In genomic region chr12:60072911-60073310, GRCh38 we compare ENCODE assay signal across 21 cellular contexts.
A peak's percentile ranks its signal among the peaks of the same experiment; 100 is the strongest.
DNase-seq lines count a peak whose midpoint lies in the region; ATAC-seq and TF ChIP-seq lines count a peak whose summit lies in the region.
"Had no signal": no experiment of that assay in that cellular context is flagged by ENCODE, and none has a peak within 500 bp of the region (broad histone marks: within the 10 kb centered on the region; RNA-seq: fewer than 3 reads in every experiment).

No MANE protein-coding gene starts in this region.

- in situ Hi-C loops in astrocyte of the spinal cord (cut with HindIII; ENCODE audit: low sequenced_read_pairs) = no loop called here

- H3K4me1 Mint-ChIP-seq in HFFc6 (ENCODE audit: low read depth) = peaks cover 36% of the 10 kb centered on the region
- H3K4me1 Mint-ChIP-seq in activated CD4-positive, alpha-beta memory T cell treated with anti-CD3 and anti-CD28 coated beads, Interleukin-2, amount 10 ng/mL, durations not matched to agents 7 days and 5 days = no peaks in the 10 kb centered on the region
- H3K4me1 Mint-ChIP-seq: naive B cell; stimulated activated effector memory CD8-positive, alpha-beta T cell treated with anti-CD3 and anti-CD28 coated beads, Interleukin-12 subunit alpha, Interleukin-12 subunit beta, amount 100 ng/mL, for 72 hours had no signal

- peak overlapping the region; percentile 17; the same call in 1 of the 2 replicates for H3K27ac Mint-ChIP-seq in HFFc6
- no peak overlapping the region for H3K27ac Mint-ChIP-seq in activated CD4-positive, alpha-beta memory T cell treated with anti-CD3 and anti-CD28 coated beads, Interleukin-2, amount 10 ng/mL, durations not matched to agents 7 days and 5 days
- H3K27ac Mint-ChIP-seq: CD4-positive, alpha-beta T cell; naive B cell; stimulated activated effector memory CD8-positive, alpha-beta T cell treated with anti-CD3 and anti-CD28 coated beads, Interleukin-12 subunit alpha, Interleukin-12 subunit beta, amount 100 ng/mL, for 72 hours; T-helper 2 cell treated with Interferon-gamma antibody and Interleukin-4, amounts not matched to agents 5 μg/mL and 100 μg/mL, for 36 hours had no signal

- CTCF ChIA-PET in activated CD4-positive, alpha-beta memory T cell treated with anti-CD3 and anti-CD28 coated beads, Interleukin-2, amount 10 ng/mL, durations not matched to agents 7 days and 5 days (lab: Charles Lee) = no interaction called here

- ATAC-seq in GM18907 (IDR thresholded peaks at IDR 0.05; ENCODE audit: unreplicated experiment) (no peak), HG03135 (IDR thresholded peaks at IDR 0.05; ENCODE audit: unreplicated experiment) (no peak)
- ATAC-seq: esophagus mucosa; left ventricle myocardium superior; stimulated activated effector memory CD8-positive, alpha-beta T cell treated with anti-CD3 and anti-CD28 coated beads, Interleukin-12 subunit alpha, Interleukin-12 subunit beta, amount 100 ng/mL, for 72 hours had no signal

- no peak overlapping the region for H3K4me3 ChIP-seq in astrocyte of the spinal cord (ENCODE audit: low read depth, low read length)
- H3K4me3 ChIP-seq: coronary artery, transverse colon had no signal

- no peaks in the 10 kb centered on the region for H3K36me3 Mint-ChIP-seq in HFFc6 (ENCODE audit: low read depth)
- no peaks in the 10 kb centered on the region for H3K36me3 Mint-ChIP-seq in activated CD4-positive, alpha-beta memory T cell treated with anti-CD3 and anti-CD28 coated beads, Interleukin-2, amount 10 ng/mL, durations not matched to agents 7 days and 5 days (ENCODE audit: low read depth)
- H3K36me3 Mint-ChIP-seq: naive B cell; stimulated activated effector memory CD8-positive, alpha-beta T cell treated with anti-CD3 and anti-CD28 coated beads, Interleukin-12 subunit alpha, Interleukin-12 subunit beta, amount 100 ng/mL, for 72 hours had no signal

- H3K9me3 Mint-ChIP-seq in HFFc6 = no peaks in the 10 kb centered on the region
- no peaks in the 10 kb centered on the region for H3K9me3 Mint-ChIP-seq in activated CD4-positive, alpha-beta memory T cell treated with anti-CD3 and anti-CD28 coated beads, Interleukin-2, amount 10 ng/mL, durations not matched to agents 7 days and 5 days

- TF ChIP-seq CTCF in HFFc6 (IDR thresholded peaks at IDR 0.05) (no peak), astrocyte of the spinal cord (IDR thresholded peaks at IDR 0.05; ENCODE audit: low read depth, low read length) (no peak)

- no peak overlapping the region for H3K4me3 Mint-ChIP-seq in HFFc6
- no peak overlapping the region for H3K4me3 Mint-ChIP-seq in activated CD4-positive, alpha-beta memory T cell treated with anti-CD3 and anti-CD28 coated beads, Interleukin-2, amount 10 ng/mL, durations not matched to agents 7 days and 5 days
- H3K4me3 Mint-ChIP-seq: CD4-positive, alpha-beta T cell; naive B cell; stimulated activated effector memory CD8-positive, alpha-beta T cell treated with anti-CD3 and anti-CD28 coated beads, Interleukin-12 subunit alpha, Interleukin-12 subunit beta, amount 100 ng/mL, for 72 hours; T-helper 2 cell treated with Interferon-gamma antibody and Interleukin-4, amounts not matched to agents 5 μg/mL and 100 μg/mL, for 36 hours had no signal

- peaks cover 2% of the 10 kb centered on the region; the same call in 1 of the 2 replicates for H3K27me3 Mint-ChIP-seq in HFFc6 (ENCODE audit: insufficient read depth)
- H3K27me3 Mint-ChIP-seq in activated CD4-positive, alpha-beta memory T cell treated with anti-CD3 and anti-CD28 coated beads, Interleukin-2, amount 10 ng/mL, durations not matched to agents 7 days and 5 days = no peaks in the 10 kb centered on the region
- H3K27me3 Mint-ChIP-seq: CD4-positive, alpha-beta T cell; naive B cell had no signal

- peak; percentile 62 for DNase-seq in A172 (ENCODE audit: low spot score)
- DNase-seq in HFFc6 = peak; percentile 36
- peak; percentile 54 for DNase-seq in astrocyte of the spinal cord (ENCODE audit: low read depth, low spot score)
- DNase-seq in hepatic stellate cell (ENCODE audit: low spot score) = peak; percentile 26
- no peak for DNase-seq in activated CD4-positive, alpha-beta memory T cell treated with anti-CD3 and anti-CD28 coated beads, Interleukin-2, amount 10 ng/mL, durations not matched to agents 7 days and 5 days
- DNase-seq in NCI-H526 (lab: John Stamatoyannopoulos, UW) = no peak
- DNase-seq: activated CD4-positive, alpha-beta T cell treated with anti-CD3 and anti-CD28 coated beads for 1 hour; activated CD8-positive, alpha-beta memory T cell treated with anti-CD3 and anti-CD28 coated beads, Interleukin-2, amount 50 U/mL, for 4 hours; activated gamma-delta T cell treated with Interleukin-2 at 50 U/mL for 16 hours; CD4-positive, alpha-beta T cell; left ventricle myocardium superior; naive B cell; NCI-H1436; SIG-M5; transverse colon had no signal

- POLR2A ChIA-PET in activated CD4-positive, alpha-beta memory T cell treated with anti-CD3 and anti-CD28 coated beads, Interleukin-2, amount 10 ng/mL, durations not matched to agents 7 days and 5 days (lab: Charles Lee) = no interaction called here

Comparison
In these comparisons a context has a peak if more than half of its experiments do, and no peak if none do; other contexts are left out.
1. DNase-seq: peak in A172 (single experiment), HFFc6 (single experiment), astrocyte of the spinal cord (single experiment) and hepatic stellate cell (single experiment); none in activated CD4-positive, alpha-beta memory T cell treated with anti-CD3 and anti-CD28 coated beads, Interleukin-2, amount 10 ng/mL, durations not matched to agents 7 days and 5 days (single experiment) and NCI-H526 (0 of 2).